Comparison of ENCODE assay signal across 8 cellular contexts in genomic region chr6:4133941-4134838, GRCh38. TPM values are rescaled to one million over a fixed set of nuclear protein-coding genes. Genes with fewer than 3 reads are reported as not detected.
DNase-seq lines count a peak whose midpoint lies in the region; ATAC-seq and TF ChIP-seq lines count a peak whose summit lies in the region.

No MANE protein-coding gene starts in this region.

- TF ChIP-seq POLR2A in esophagus squamous epithelium (IDR thresholded peaks at IDR 0.05): no peak

- peaks cover 0 to 39% (median 5%) of the 10 kb centered on the region in 3 donors for H3K36me3 ChIP-seq in esophagus squamous epithelium
- peaks cover 4% of the 10 kb centered on the region for H3K36me3 ChIP-seq in neural cell (ENCODE audit: insufficient read depth, low read length)

- DNase-seq in AG04449 (ENCODE audit: low read depth, low spot score): no peak
- DNase-seq in HPDE6-E6E7 (ENCODE audit: extremely low spot score): peak; percentile 4
- peak; percentile 6 to 21 for DNase-seq in activated CD4-positive, alpha-beta T cell treated with anti-CD3 and anti-CD28 coated beads, Interleukin-2, amount 50 U/mL, for 4 hours
- no peak for DNase-seq in esophagus squamous epithelium (lab: John Stamatoyannopoulos, UW)
- no peak for DNase-seq in NCI-H446 (lab: John Stamatoyannopoulos, UW)

- no peaks in the 10 kb centered on the region for H3F3A ChIP-seq in neural cell (ENCODE audit: insufficient read depth, low read length, poor library complexity, severe bottlenecking)

- no peak for ATAC-seq in GM21576 (IDR thresholded peaks at IDR 0.05; ENCODE audit: unreplicated experiment)
- no peak for ATAC-seq in HG03045 (IDR thresholded peaks at IDR 0.05; ENCODE audit: unreplicated experiment)

- CTCF ChIA-PET in AG04449 (lab: Yijun Ruan, JAX): interaction anchor here (0.8 to 4.1 kb wide), 3 partner anchors 8 to 77 kb away, joined by 3 to 23 read pairs (median 19); no protein-coding TSS in a partner anchor

- no peaks in the 10 kb centered on the region for H3K9me3 ChIP-seq in esophagus squamous epithelium
- H3K9me3 ChIP-seq in neural cell (ENCODE audit: low read length): no peaks in the 10 kb centered on the region

- H4K20me1 ChIP-seq in neural cell (ENCODE audit: insufficient read depth): no peaks in the 10 kb centered on the region

- intact Hi-C loops in esophagus squamous epithelium (cut with DNase I): loop anchor here (10.0 kb wide), 1 partner anchor 109 kb away; a partner anchor contains a TSS

- POLR2A ChIA-PET in AG04449 (lab: Yijun Ruan, JAX): no interaction called here

- WGBS in esophagus squamous epithelium, 2 donors: 10 to 16% methylated on average over 12 to 13 of the region's 13 CpGs

- peak overlapping the region; percentile 80 for H3K9ac ChIP-seq in neural cell (ENCODE audit: low read length)

- no peak for TF ChIP-seq EP300 in neural cell (conservative IDR thresholded peaks at IDR 0.05; ENCODE audit: poor library complexity, severe bottlenecking)

- H3K9me2 ChIP-seq in neural cell (ENCODE audit: insufficient read depth, low read length): no peaks in the 10 kb centered on the region

- peaks cover 3% of the 10 kb centered on the region for H3K79me2 ChIP-seq in neural cell (replicated peaks; ENCODE audit: insufficient read depth, low read length)

- H2AFZ ChIP-seq in neural cell (ENCODE audit: low read depth, low read length): no peak overlapping the region

- TF ChIP-seq RAD21 in neural cell (conservative IDR thresholded peaks at IDR 0.05): no peak

- H3K27ac ChIP-seq in esophagus squamous epithelium (peak overlapping the region; percentile 78 to 96 (median 92)), neural cell (ENCODE audit: low read length) (no peak overlapping the region)

- no peak for TF ChIP-seq CTCF in AG04449 (IDR thresholded peaks at IDR 0.05; ENCODE audit: insufficient read depth, low read length, missing control alignments)
- TF ChIP-seq CTCF in esophagus squamous epithelium (IDR thresholded peaks at IDR 0.05): no peak
- TF ChIP-seq CTCF in neural cell (IDR thresholded peaks at IDR 0.05; ENCODE audit: poor library complexity, severe bottlenecking): no peak

- H3K4me1 ChIP-seq in esophagus squamous epithelium: peaks cover 0 to 32% (median 11%) of the 10 kb centered on the region in 3 donors

- peak overlapping the region; percentile 28 for H3K4me2 ChIP-seq in neural cell (ENCODE audit: low read length)

- H3K4me3 ChIP-seq in AG04449 (ENCODE audit: low read depth, low read length): peak overlapping the region; percentile 87
- peak overlapping the region; percentile 61 to 87 (median 80) for H3K4me3 ChIP-seq in esophagus squamous epithelium
- H3K4me3 ChIP-seq in neural cell (ENCODE audit: low read length): peak overlapping the region; percentile 96

- H3K27me3 ChIP-seq in esophagus squamous epithelium: no peaks in the 10 kb centered on the region
- no peaks in the 10 kb centered on the region for H3K27me3 ChIP-seq in neural cell (ENCODE audit: insufficient read depth, low read depth, low read length)

TF ChIP-seq in neural cell, 6 proteins besides CTCF, POLR2A, EP300 and RAD21:
- TF ChIP-seq TAF1 (IDR thresholded peaks at IDR 0.05; ENCODE audit: low read depth): no peak
- no peak for TF ChIP-seq EZH2 (IDR thresholded peaks at IDR 0.05; ENCODE audit: borderline replicate concordance, insufficient read depth, low read length, poor library complexity, severe bottlenecking)
- no peak for TF ChIP-seq MXI1 (conservative IDR thresholded peaks at IDR 0.05; ENCODE audit: poor library complexity, severe bottlenecking)
- TF ChIP-seq SMC3 (conservative IDR thresholded peaks at IDR 0.05; ENCODE audit: poor library complexity): no peak
- no peak for TF ChIP-seq REST (IDR thresholded peaks at IDR 0.05; ENCODE audit: borderline replicate concordance)
- TF ChIP-seq POLR2AphosphoS5 (IDR thresholded peaks at IDR 0.05): no peak

RNA-seq across cellular contexts. Expression of gene ECI2, which starts 1.2 kb away (rescaled TPM):
- total RNA-seq in esophagus squamous epithelium: 10 to 100 TPM; 11.7 to 38.0 (median 19.1) TPM
- 27.5 and 30.9 TPM in 2 replicates for polyA plus RNA-seq in neural cell
- polyA minus RNA-seq in neural cell: 21.2 and 24.5 TPM in 2 replicates

RNA-seq across cellular contexts. Expression of gene FAM217A, which starts 55.3 kb away (rescaled TPM):
- total RNA-seq in esophagus squamous epithelium: not detected
- polyA plus RNA-seq in neural cell: not detected in 2 replicates
- polyA minus RNA-seq in neural cell: not detected in 2 replicates

Comparison
In these comparisons a context has a peak if more than half of its experiments do, and no peak if none do; other contexts are left out.
1. DNase-seq: peak in HPDE6-E6E7 (single experiment) and activated CD4-positive, alpha-beta T cell treated with anti-CD3 and anti-CD28 coated beads, Interleukin-2, amount 50 U/mL, for 4 hours (2 of 2); none in AG04449 (single experiment), esophagus squamous epithelium (single experiment) and NCI-H446 (0 of 2).
2. Peak in every context shown above with its lines, with median percentiles within 50 percentile points of each other: H3K4me3 ChIP-seq.